Comparison of ENCODE assay signal across 13 cellular contexts in the genomic region with DNA sequence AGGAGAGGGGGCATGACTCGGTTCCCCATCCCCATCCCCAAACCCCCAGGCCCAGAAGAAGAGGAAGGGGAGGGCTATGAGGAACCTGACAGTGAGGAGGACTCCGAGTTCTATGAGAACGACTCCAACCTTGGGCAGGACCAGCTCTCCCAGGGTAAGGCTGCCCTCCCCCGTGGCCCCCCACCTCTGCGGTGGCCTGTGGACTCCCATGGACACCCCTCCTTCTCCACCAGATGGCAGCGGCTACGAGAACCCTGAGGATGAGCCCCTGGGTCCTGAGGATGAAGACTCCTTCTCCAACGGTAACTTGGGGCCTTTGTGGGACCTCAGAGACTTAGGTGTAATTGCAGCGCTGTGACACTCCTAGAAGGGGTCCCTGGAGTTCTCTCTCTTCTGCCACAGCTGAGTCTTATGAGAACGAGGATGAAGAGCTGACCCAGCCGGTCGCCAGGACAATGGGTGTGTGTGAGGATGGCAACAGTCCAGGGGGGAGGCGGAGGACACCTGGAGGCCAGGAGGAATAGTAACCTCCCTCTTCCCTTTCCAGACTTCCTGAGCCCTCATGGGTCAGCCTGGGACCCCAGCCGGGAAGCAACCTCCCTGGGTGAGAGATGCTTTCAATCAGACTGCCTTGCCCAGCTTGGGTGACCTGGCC. TPM values are rescaled to one million over a fixed set of nuclear protein-coding genes. Genes with fewer than 3 reads are reported as not detected.
DNase-seq lines count a peak whose midpoint lies in the region; ATAC-seq, FAIRE-seq and TF ChIP-seq lines count a peak whose summit lies in the region.
"Had no signal": no experiment of that assay in that cellular context is flagged by ENCODE, and none has a peak within 500 bp of the region (broad histone marks: within the 10 kb centered on the region; RNA-seq: fewer than 3 reads in every experiment).

No MANE protein-coding gene starts in this region.

- TF ChIP-seq RAD21 in K562 (CRISPR knock-in tag; conservative IDR thresholded peaks at IDR 0.05 in 1 of 2, IDR thresholded peaks at IDR 0.05 in 1 of 2) = no peak

- intact Hi-C loops in K562 (cut with micrococcal nuclease) = loop anchor here (5.0 kb wide), 1 partner anchor 55 kb away; no protein-coding TSS in a partner anchor
- intact Hi-C loops in mammary epithelial cell (cut with micrococcal nuclease) = no loop called here

- H2AFZ ChIP-seq in GM23338 = peak overlapping the region; percentile 92; the same call in 1 of the 2 replicates
- peak overlapping the region; percentile 89 for H2AFZ ChIP-seq in K562 (ENCODE audit: low read depth, low read length)
- H2AFZ ChIP-seq in osteoblast (ENCODE audit: low read length) = no peak overlapping the region
- no peak overlapping the region for H2AFZ ChIP-seq in mammary epithelial cell (ENCODE audit: low read depth, low read length)

- WGBS in K562 (ENCODE audit: insufficient coverage, low coverage, missing lambda C conversion rate) = 62% methylated on average over 12 of the region's 14 CpGs
- WGBS in mammary epithelial cell (ENCODE audit: low coverage, missing lambda C conversion rate) = 85% methylated on average over 5 of the region's 14 CpGs

- H3K27me3 Mint-ChIP-seq in GM23338 (ENCODE audit: insufficient read depth, low read depth, poor library complexity) (peaks cover 19% of the 10 kb centered on the region), HFFc6 (ENCODE audit: insufficient read depth) (peaks cover 14% of the 10 kb centered on the region)
- H3K27me3 Mint-ChIP-seq: CD4-positive, alpha-beta T cell; T-cell had no signal

- ATAC-seq in GM23338 (peak; percentile 10; the same call in 2 of the 3 replicates), K562 (0 out of 3 replicates have a peak, but pooled peaks have one; percentile 5)

- CTCF ChIA-PET in K562 (lab: Yijun Ruan, JAX; ENCODE audit: low intra/inter-chr PET ratio) (interaction anchor here (1.4 kb wide), 1 partner anchor 8 kb away, joined by 4 read pairs; no protein-coding TSS in a partner anchor), mammary epithelial cell (lab: Charles Lee; ENCODE audit: low non-redundant PET) (no interaction called here)

- TF ChIP-seq EP300 in K562 (IDR thresholded peaks at IDR 0.05; ENCODE audit: low read length) = no peak

- H3K4me1 Mint-ChIP-seq in GM23338 = peaks cover 4% of the 10 kb centered on the region; the same call in 2 of the 3 replicates
- peaks cover 9% of the 10 kb centered on the region; the same call in 1 of the 2 replicates for H3K4me1 Mint-ChIP-seq in HFFc6 (ENCODE audit: low read depth)

- peak; percentile 16 to 31; a peak in 1 of 4 replicates for TF ChIP-seq CTCF in GM23338 (conservative IDR thresholded peaks at IDR 0.05; ENCODE audit: low read depth in 2 of 2)
- peak; percentile 21; the same call in 1 of the 2 replicates for TF ChIP-seq CTCF in HFFc6 (IDR thresholded peaks at IDR 0.05)
- peak in 2 of 3 experiments; percentile 5 to 17; a peak in 1 of 6 replicates for TF ChIP-seq CTCF in K562 (IDR thresholded peaks at IDR 0.05 in 2 of 3, conservative IDR thresholded peaks at IDR 0.05 in 1 of 3; ENCODE audit: insufficient read depth in 2 of 3, low read depth in 1 of 3, low read length in 3 of 3)
- no peak for TF ChIP-seq CTCF in osteoblast (IDR thresholded peaks at IDR 0.05; ENCODE audit: extremely low read depth, low read depth, low read length)
- TF ChIP-seq CTCF in mammary epithelial cell (conservative IDR thresholded peaks at IDR 0.05 in 1 of 2, IDR thresholded peaks at IDR 0.05 in 1 of 2; ENCODE audit: extremely low read depth in 1 of 2, insufficient read depth in 1 of 2, low read depth in 1 of 2, low read length in 2 of 2) = no peak

- H3K4me1 ChIP-seq in GM23338 (ENCODE audit: insufficient read depth) (peaks cover 2% of the 10 kb centered on the region; the same call in 1 of the 2 replicates), K562 (replicated peaks in 1 of 2; ENCODE audit: control insufficient read depth in 2 of 2, insufficient read depth in 2 of 2, low read length in 2 of 2) (peaks cover 8 to 44% of the 10 kb centered on the region in 2 experiments; a peak in 4 of 5 replicates), osteoblast (ENCODE audit: insufficient read depth, low read length) (peaks cover 5% of the 10 kb centered on the region), mammary epithelial cell (ENCODE audit: insufficient read depth, low read length) (no peaks in the 10 kb centered on the region)

- H3K4me2 ChIP-seq in GM23338 = no peak overlapping the region
- no peak overlapping the region for H3K4me2 ChIP-seq in K562 (ENCODE audit: insufficient read depth, low read length)
- no peak overlapping the region for H3K4me2 ChIP-seq in osteoblast (ENCODE audit: insufficient read depth, low read length)
- no peak overlapping the region for H3K4me2 ChIP-seq in mammary epithelial cell (ENCODE audit: insufficient read depth, low read depth, low read length)

- no peaks in the 10 kb centered on the region for H3K9me3 Mint-ChIP-seq in GM23338
- no peaks in the 10 kb centered on the region for H3K9me3 Mint-ChIP-seq in HFFc6
- H3K9me3 Mint-ChIP-seq: CD4-positive, alpha-beta T cell; T-cell had no signal

- DNase-seq in GM23338 (ENCODE audit: low spot score) (no peak), HFFc6 (no peak), K562 (ENCODE audit: extremely low read depth in 1 of 4, low spot score in 3 of 4) (no peak), osteoblast (ENCODE audit: insufficient read length, low spot score, missing footprints) (peak; percentile 34), DMS 273 (lab: John Stamatoyannopoulos, UW; ENCODE audit: unreplicated experiment) (no peak), mammary epithelial cell (no peak), NCI-H187 treated with DMSO at 0.1 percent for 48 hours (lab: John Stamatoyannopoulos, UW) (no peak)
- DNase-seq: DMS79, NCI-H1417 treated with DMSO at 0.1 percent for 48 hours, NCI-H2171 had no signal

- H3K9me3 ChIP-seq in K562 (replicated peaks; ENCODE audit: control insufficient read depth, insufficient read depth, low read depth, low read length) = no peaks in the 10 kb centered on the region
- no peaks in the 10 kb centered on the region for H3K9me3 ChIP-seq in osteoblast (ENCODE audit: low read depth, low read length)
- no peaks in the 10 kb centered on the region for H3K9me3 ChIP-seq in mammary epithelial cell (replicated peaks; ENCODE audit: insufficient read depth, low read length)

- H3K36me3 ChIP-seq in GM23338 (ENCODE audit: insufficient read depth) (no peaks in the 10 kb centered on the region), K562 (ENCODE audit: control insufficient read depth, insufficient read depth, low read length) (no peaks in the 10 kb centered on the region), osteoblast (ENCODE audit: insufficient read depth, low read length) (no peaks in the 10 kb centered on the region), mammary epithelial cell (ENCODE audit: insufficient read depth, low read length) (no peaks in the 10 kb centered on the region)

- no peaks in the 10 kb centered on the region for H3K9me2 ChIP-seq in GM23338 (ENCODE audit: insufficient read depth)

- H3K27ac Mint-ChIP-seq in GM23338 = no peak overlapping the region
- H3K27ac Mint-ChIP-seq in HFFc6 = no peak overlapping the region

- no peak for FAIRE-seq in K562 (lab: Jason Lieb, UNC)

- no peaks in the 10 kb centered on the region for H3K9me1 ChIP-seq in K562 (ENCODE audit: control insufficient read depth, insufficient read depth, low read length)

- no peak for TF ChIP-seq POLR2A in K562 (conservative IDR thresholded peaks at IDR 0.05)

- H3K36me3 Mint-ChIP-seq in GM23338 (ENCODE audit: low read depth) (no peaks in the 10 kb centered on the region), HFFc6 (ENCODE audit: low read depth) (peaks cover 3% of the 10 kb centered on the region; the same call in 1 of the 2 replicates)
- H3K36me3 Mint-ChIP-seq: T-cell had no signal

- H3K4me3 Mint-ChIP-seq in GM23338 = no peak overlapping the region
- H3K4me3 Mint-ChIP-seq in HFFc6 = no peak overlapping the region

- H3K9ac ChIP-seq in K562 (ENCODE audit: insufficient read depth in 1 of 2, low read depth in 2 of 2, low read length in 2 of 2) (peak overlapping the region in 1 of 2 experiments; percentile 72; a peak in 3 of 4 replicates), mammary epithelial cell (ENCODE audit: insufficient read depth, low read length) (no peak overlapping the region)

- 0 out of 2 replicates have a peak, but pooled peaks cover 2% of the 10 kb centered on the region for H3F3A ChIP-seq in GM23338 (replicated peaks; ENCODE audit: low read depth)

- no peaks in the 10 kb centered on the region for H4K20me1 ChIP-seq in GM23338 (replicated peaks; ENCODE audit: insufficient read depth)
- H4K20me1 ChIP-seq in K562 (replicated peaks; ENCODE audit: control insufficient read depth, insufficient read depth, low read length) = no peaks in the 10 kb centered on the region
- H4K20me1 ChIP-seq in osteoblast (ENCODE audit: insufficient read depth, low read length) = no peaks in the 10 kb centered on the region
- no peaks in the 10 kb centered on the region for H4K20me1 ChIP-seq in mammary epithelial cell (ENCODE audit: insufficient read depth, low read length)

- BruUV-seq in K562 (replicated peaks; lab: Mats Ljungman, UMichigan) (no TSS peak), mammary epithelial cell (replicated peaks; lab: Mats Ljungman, UMichigan) (no TSS peak)

- POLR2A ChIA-PET in K562 (lab: Yijun Ruan, JAX) = interaction anchor here (1.2 kb wide), 1 partner anchor 97 kb away, joined by 4 read pairs; no protein-coding TSS in a partner anchor

- in situ Hi-C loops in K562 (cut with MboI) (loop anchor here (25.0 kb wide), 1 partner anchor 500 kb away; no protein-coding TSS in a partner anchor), mammary epithelial cell (cut with MboI; ENCODE audit: low sequenced_read_pairs in 2 of 2) (no loop called here)

- dilution Hi-C loops in mammary epithelial cell (cut with HindIII; ENCODE audit: low sequenced_read_pairs) = no loop called here

- H3K27ac ChIP-seq in GM23338 (ENCODE audit: low read depth) (no peak overlapping the region), K562 (ENCODE audit: extremely low read depth, low read depth, low read length) (no peak overlapping the region), osteoblast (ENCODE audit: low read depth, low read length) (no peak overlapping the region), mammary epithelial cell (ENCODE audit: insufficient read depth, low read depth, low read length) (no peak overlapping the region)

- H3K27me3 ChIP-seq in GM23338 (ENCODE audit: insufficient read depth) (no peaks in the 10 kb centered on the region), K562 (ENCODE audit: control insufficient read depth in 2 of 2, insufficient read depth in 2 of 2, low read length in 2 of 2) (no peaks in the 10 kb centered on the region), osteoblast (ENCODE audit: insufficient read depth, low read length) (no peaks in the 10 kb centered on the region), mammary epithelial cell (ENCODE audit: insufficient read depth, low read length) (no peaks in the 10 kb centered on the region)

- H3K79me2 ChIP-seq in GM23338 (replicated peaks; ENCODE audit: insufficient read depth) = no peaks in the 10 kb centered on the region
- peaks cover 9% of the 10 kb centered on the region for H3K79me2 ChIP-seq in K562 (ENCODE audit: control insufficient read depth, insufficient read depth, low read length)
- no peaks in the 10 kb centered on the region for H3K79me2 ChIP-seq in osteoblast (ENCODE audit: insufficient read depth, low read length)
- H3K79me2 ChIP-seq in mammary epithelial cell (ENCODE audit: insufficient read depth, low read length) = no peaks in the 10 kb centered on the region

- H3K4me3 ChIP-seq in GM23338 (no peak overlapping the region), K562 (no peak overlapping the region), osteoblast (ENCODE audit: insufficient read depth, low read length) (no peak overlapping the region), mammary epithelial cell (replicated peaks in 1 of 3; ENCODE audit: insufficient read depth in 1 of 3, low read depth in 2 of 3, low read length in 3 of 3) (no peak overlapping the region)

RNA-seq across cellular contexts. Expression of a gene that starts 5.6 kb away (rescaled TPM):
- total RNA-seq in GM23338 (2014; rRNA removed; shearing (Covaris generic)) = 0.83 TPM in 1 of 2 replicates, not detected in the other
- polyA plus RNA-seq in GM23338 (2016; fragmentation: Nextera tagmentation; extraction: Ambion mirVana) (1.9 and 2.3 TPM in 2 replicates), K562 (2011; rRNA removed) (1.4 and 2.1 TPM in 2 replicates), K562 (2014; fragmentation: Illumina TruSeq; extraction: Trizol) (1.3 and 3.3 TPM in 2 replicates), K562 (2014; fragmentation: Nextera tagmentation; extraction: Ambion mirVana) (under 1 TPM in 1 of 2 experiments, not detected in 1; 0.27 TPM), K562 (2014; rRNA removed) (2.6 and 4.1 TPM in 2 replicates), mammary epithelial cell (not detected)
- total RNA-seq in HFFc6 (2021; fragmentation: NEBNext Ultra II Directional; extraction: Animal tissue kit (Norgen Biotek cat#: 25700)) = not detected
- 1.8 TPM in 1 of 2 replicates, not detected in the other for total RNA-seq in K562 (2011; cell fraction: chromatin; rRNA removed; ENCODE audit: low replicate concordance)
- 1.2 and 1.8 TPM in 2 replicates for total RNA-seq in K562 (2011; cell fraction: nucleolus; rRNA removed)
- total RNA-seq in K562 (2011; cell fraction: nucleoplasm; rRNA removed) = 0.76 and 1.0 TPM in 2 replicates
- total RNA-seq in K562 (2014; rRNA removed) (2.8 and 4.0 TPM in 2 replicates), K562 (2014; rRNA removed; fragmentation: Illumina TruSeq; extraction: Trizol) (1.2 and 1.3 TPM in 2 replicates), K562 (2015; rRNA removed; fragmentation: Illumina TruSeq; extraction: Trizol) (3.3 and 4.0 TPM in 2 replicates), K562 (2021) (3.0 and 3.7 TPM in 2 replicates), osteoblast (not detected in 2 replicates), mammary epithelial cell (not detected)
- polyA plus RNA-seq in K562 (2011; cell fraction: cytosol; rRNA removed) = 4.8 and 6.7 TPM in 2 replicates
- 1.9 and 2.5 TPM in 2 replicates for polyA plus RNA-seq in K562 (2011; cell fraction: nucleus; rRNA removed)
- 4.0 and 6.3 TPM in 2 replicates for polyA plus RNA-seq in K562 (2012)
- 0.33 and 0.60 TPM in 2 replicates for polyA minus RNA-seq in K562 (2011; rRNA and poly(A)+ RNA removed)
- polyA minus RNA-seq in K562 (2011; cell fraction: cytosol; rRNA and poly(A)+ RNA removed) = 3.4 TPM in 1 of 2 replicates, not detected in the other
- polyA minus RNA-seq in K562 (2011; cell fraction: nucleus; rRNA and poly(A)+ RNA removed) = 0.40 and 1.3 TPM in 2 replicates
- polyA minus RNA-seq in mammary epithelial cell = not detected
- total RNA-seq: Right ventricle myocardium inferior had no signal

RNA-seq across cellular contexts. Expression of a gene that starts 12.3 kb away (rescaled TPM):
- total RNA-seq in GM23338 (2014; rRNA removed; shearing (Covaris generic)) = 25.2 and 27.2 TPM in 2 replicates
- polyA plus RNA-seq in GM23338 (2016; fragmentation: Nextera tagmentation; extraction: Ambion mirVana) (11.8 and 13.0 TPM in 2 replicates), K562 (2011; rRNA removed) (3.5 and 4.9 TPM in 2 replicates), K562 (2014; fragmentation: Illumina TruSeq; extraction: Trizol) (1.6 and 4.5 TPM in 2 replicates), K562 (2014; fragmentation: Nextera tagmentation; extraction: Ambion mirVana) (under 1 TPM; 0.15 to 0.20 TPM), K562 (2014; rRNA removed) (10.3 and 16.6 TPM in 2 replicates), mammary epithelial cell (11.6 TPM)
- 10 to 100 TPM; 19.8 to 24.9 (median 21.9) TPM for total RNA-seq in HFFc6 (2021; fragmentation: NEBNext Ultra II Directional; extraction: Animal tissue kit (Norgen Biotek cat#: 25700))
- 11.5 and 16.7 TPM in 2 replicates for total RNA-seq in K562 (2011; cell fraction: chromatin; rRNA removed; ENCODE audit: low replicate concordance)
- 12.7 and 13.3 TPM in 2 replicates for total RNA-seq in K562 (2011; cell fraction: nucleolus; rRNA removed)
- total RNA-seq in K562 (2011; cell fraction: nucleoplasm; rRNA removed) = 7.5 and 12.1 TPM in 2 replicates
- total RNA-seq in K562 (2014; rRNA removed) (13.4 and 14.4 TPM in 2 replicates), K562 (2014; rRNA removed; fragmentation: Illumina TruSeq; extraction: Trizol) (1.3 and 2.4 TPM in 2 replicates), K562 (2015; rRNA removed; fragmentation: Illumina TruSeq; extraction: Trizol) (10.1 and 11.0 TPM in 2 replicates), K562 (2021) (7.9 and 10.6 TPM in 2 replicates), osteoblast (27.4 and 31.5 TPM in 2 replicates), mammary epithelial cell (10 to 100 TPM; 24.2 to 25.4 TPM)
- 3.5 and 6.3 TPM in 2 replicates for polyA plus RNA-seq in K562 (2011; cell fraction: cytosol; rRNA removed)
- 8.3 and 10.7 TPM in 2 replicates for polyA plus RNA-seq in K562 (2011; cell fraction: nucleus; rRNA removed)
- polyA plus RNA-seq in K562 (2012) = 9.7 and 12.6 TPM in 2 replicates
- 2.9 and 3.5 TPM in 2 replicates for polyA minus RNA-seq in K562 (2011; rRNA and poly(A)+ RNA removed)
- 1.8 and 4.3 TPM in 2 replicates for polyA minus RNA-seq in K562 (2011; cell fraction: cytosol; rRNA and poly(A)+ RNA removed)
- polyA minus RNA-seq in K562 (2011; cell fraction: nucleus; rRNA and poly(A)+ RNA removed) = 4.1 and 4.6 TPM in 2 replicates
- polyA minus RNA-seq in mammary epithelial cell = 3.1 TPM

RNA-seq across cellular contexts. Expression of a gene that starts 13.4 kb away (rescaled TPM):
- 64.2 and 65.4 TPM in 2 replicates for total RNA-seq in GM23338 (2014; rRNA removed; shearing (Covaris generic))
- polyA plus RNA-seq in GM23338 (2016; fragmentation: Nextera tagmentation; extraction: Ambion mirVana) = 22.8 and 23.5 TPM in 2 replicates
- 10 to 100 TPM; 18.1 to 21.9 (median 19.9) TPM for total RNA-seq in HFFc6 (2021; fragmentation: NEBNext Ultra II Directional; extraction: Animal tissue kit (Norgen Biotek cat#: 25700))
- 277 and 436 TPM in 2 replicates for total RNA-seq in K562 (2011; cell fraction: chromatin; rRNA removed; ENCODE audit: low replicate concordance)
- total RNA-seq in K562 (2011; cell fraction: nucleolus; rRNA removed) = 228 and 264 TPM in 2 replicates
- total RNA-seq in K562 (2011; cell fraction: nucleoplasm; rRNA removed) = 253 and 320 TPM in 2 replicates
- 45.5 and 67.2 TPM in 2 replicates for total RNA-seq in K562 (2014; rRNA removed)
- total RNA-seq in K562 (2014; rRNA removed; fragmentation: Illumina TruSeq; extraction: Trizol) = 45.9 and 46.9 TPM in 2 replicates
- total RNA-seq in K562 (2015; rRNA removed; fragmentation: Illumina TruSeq; extraction: Trizol) = 40.6 and 41.5 TPM in 2 replicates
- total RNA-seq in K562 (2021) = 49.2 and 54.3 TPM in 2 replicates
- 100 and 106 TPM in 2 replicates for polyA plus RNA-seq in K562 (2011; rRNA removed)
- polyA plus RNA-seq in K562 (2011; cell fraction: cytosol; rRNA removed) = 49.6 and 74.5 TPM in 2 replicates
- polyA plus RNA-seq in K562 (2011; cell fraction: nucleus; rRNA removed) = 240 and 326 TPM in 2 replicates
- 40.3 and 56.4 TPM in 2 replicates for polyA plus RNA-seq in K562 (2012)
- 55.1 and 62.0 TPM in 2 replicates for polyA plus RNA-seq in K562 (2014; fragmentation: Illumina TruSeq; extraction: Trizol)
- 10 to 100 TPM; 15.6 to 16.1 TPM for polyA plus RNA-seq in K562 (2014; fragmentation: Nextera tagmentation; extraction: Ambion mirVana)
- 73.7 and 80.9 TPM in 2 replicates for polyA plus RNA-seq in K562 (2014; rRNA removed)
- polyA minus RNA-seq in K562 (2011; rRNA and poly(A)+ RNA removed) = 54.5 TPM in 2 replicates
- 15.4 and 21.7 TPM in 2 replicates for polyA minus RNA-seq in K562 (2011; cell fraction: cytosol; rRNA and poly(A)+ RNA removed)
- 70.1 and 82.0 TPM in 2 replicates for polyA minus RNA-seq in K562 (2011; cell fraction: nucleus; rRNA and poly(A)+ RNA removed)
- total RNA-seq in osteoblast = 18.1 and 20.0 TPM in 2 replicates
- total RNA-seq in mammary epithelial cell = 10 to 100 TPM; 21.5 to 59.2 TPM
- polyA plus RNA-seq in mammary epithelial cell = 43.6 TPM
- 49.7 TPM for polyA minus RNA-seq in mammary epithelial cell

RNA-seq across cellular contexts. Expression of a gene that starts 37.2 kb away (rescaled TPM):
- 30.0 and 48.5 TPM in 2 replicates for total RNA-seq in GM23338 (2014; rRNA removed; shearing (Covaris generic))
- polyA plus RNA-seq in GM23338 (2016; fragmentation: Nextera tagmentation; extraction: Ambion mirVana) (37.2 and 38.0 TPM in 2 replicates), K562 (2011; rRNA removed) (12.3 and 20.6 TPM in 2 replicates), K562 (2014; fragmentation: Illumina TruSeq; extraction: Trizol) (22.2 and 38.7 TPM in 2 replicates), K562 (2014; fragmentation: Nextera tagmentation; extraction: Ambion mirVana) (1 to 10 TPM in 1 of 2 experiments, under 1 TPM in 1; 0.58 to 2.9 TPM), K562 (2014; rRNA removed) (37.8 and 40.6 TPM in 2 replicates), mammary epithelial cell (31.4 TPM)
- total RNA-seq in HFFc6 (2021; fragmentation: NEBNext Ultra II Directional; extraction: Animal tissue kit (Norgen Biotek cat#: 25700)) = 10 to 100 TPM; 36.9 to 43.0 (median 39.9) TPM
- 27.4 and 88.8 TPM in 2 replicates for total RNA-seq in K562 (2011; cell fraction: chromatin; rRNA removed; ENCODE audit: low replicate concordance)
- 112 and 138 TPM in 2 replicates for total RNA-seq in K562 (2011; cell fraction: nucleolus; rRNA removed)
- 66.3 and 72.9 TPM in 2 replicates for total RNA-seq in K562 (2011; cell fraction: nucleoplasm; rRNA removed)
- total RNA-seq in K562 (2014; rRNA removed) (37.8 and 48.4 TPM in 2 replicates), K562 (2014; rRNA removed; fragmentation: Illumina TruSeq; extraction: Trizol) (6.2 and 9.0 TPM in 2 replicates), K562 (2015; rRNA removed; fragmentation: Illumina TruSeq; extraction: Trizol) (13.7 and 16.3 TPM in 2 replicates), K562 (2021) (64.9 and 69.8 TPM in 2 replicates), osteoblast (50.7 and 51.9 TPM in 2 replicates), mammary epithelial cell (10 to 100 TPM; 24.5 to 32.3 TPM)
- polyA plus RNA-seq in K562 (2011; cell fraction: cytosol; rRNA removed) = 18.6 and 53.9 TPM in 2 replicates
- polyA plus RNA-seq in K562 (2011; cell fraction: nucleus; rRNA removed) = 31.4 and 74.3 TPM in 2 replicates
- polyA plus RNA-seq in K562 (2012) = 47.4 and 49.1 TPM in 2 replicates
- polyA minus RNA-seq in K562 (2011; rRNA and poly(A)+ RNA removed) = 13.2 and 15.6 TPM in 2 replicates
- polyA minus RNA-seq in K562 (2011; cell fraction: cytosol; rRNA and poly(A)+ RNA removed) = 22.8 and 23.5 TPM in 2 replicates
- 7.0 and 9.0 TPM in 2 replicates for polyA minus RNA-seq in K562 (2011; cell fraction: nucleus; rRNA and poly(A)+ RNA removed)
- polyA minus RNA-seq in mammary epithelial cell = 16.7 TPM

RNA-seq across cellular contexts. Expression of a gene that starts 47.5 kb away (rescaled TPM):
- 0.19 and 2.4 TPM in 2 replicates for total RNA-seq in GM23338 (2014; rRNA removed; shearing (Covaris generic))
- polyA plus RNA-seq in GM23338 (2016; fragmentation: Nextera tagmentation; extraction: Ambion mirVana) (1.3 and 2.2 TPM in 2 replicates), K562 (2011; rRNA removed) (1.9 and 2.0 TPM in 2 replicates), K562 (2014; fragmentation: Illumina TruSeq; extraction: Trizol) (1.3 and 1.7 TPM in 2 replicates), K562 (2014; fragmentation: Nextera tagmentation; extraction: Ambion mirVana) (under 1 TPM; 0.59 to 0.63 TPM), K562 (2014; rRNA removed) (1.6 and 3.2 TPM in 2 replicates), mammary epithelial cell (1.5 TPM)
- total RNA-seq in HFFc6 (2021; fragmentation: NEBNext Ultra II Directional; extraction: Animal tissue kit (Norgen Biotek cat#: 25700)) = 1 to 10 TPM; 2.9 to 5.0 (median 4.4) TPM
- 11.1 and 32.8 TPM in 2 replicates for total RNA-seq in K562 (2011; cell fraction: chromatin; rRNA removed; ENCODE audit: low replicate concordance)
- total RNA-seq in K562 (2011; cell fraction: nucleolus; rRNA removed) = 20.5 and 21.2 TPM in 2 replicates
- total RNA-seq in K562 (2011; cell fraction: nucleoplasm; rRNA removed) = 12.8 and 19.2 TPM in 2 replicates
- total RNA-seq in K562 (2014; rRNA removed) (0.95 and 2.1 TPM in 2 replicates), K562 (2014; rRNA removed; fragmentation: Illumina TruSeq; extraction: Trizol) (0.22 and 0.40 TPM in 2 replicates), K562 (2015; rRNA removed; fragmentation: Illumina TruSeq; extraction: Trizol) (2.0 and 2.3 TPM in 2 replicates), K562 (2021) (2.9 and 4.2 TPM in 2 replicates), osteoblast (1.2 and 1.4 TPM in 2 replicates), mammary epithelial cell (1 to 10 TPM in 1 of 2 donors, under 1 TPM in 1; 0.83 to 3.1 TPM)
- polyA plus RNA-seq in K562 (2011; cell fraction: cytosol; rRNA removed) = 0.86 and 2.0 TPM in 2 replicates
- polyA plus RNA-seq in K562 (2011; cell fraction: nucleus; rRNA removed) = 22.2 and 50.9 TPM in 2 replicates
- polyA plus RNA-seq in K562 (2012) = 2.9 and 5.7 TPM in 2 replicates
- 0.24 and 0.25 TPM in 2 replicates for polyA minus RNA-seq in K562 (2011; rRNA and poly(A)+ RNA removed)
- 0.29 TPM in 1 of 2 replicates, not detected in the other for polyA minus RNA-seq in K562 (2011; cell fraction: cytosol; rRNA and poly(A)+ RNA removed)
- 2.2 and 3.0 TPM in 2 replicates for polyA minus RNA-seq in K562 (2011; cell fraction: nucleus; rRNA and poly(A)+ RNA removed)
- 1.7 TPM for polyA minus RNA-seq in mammary epithelial cell

Comparison
In these comparisons a context has a peak if more than half of its experiments do, and no peak if none do; other contexts are left out.
1. H2AFZ ChIP-seq: peak in GM23338 (single experiment) and K562 (single experiment); none in osteoblast (single experiment) and mammary epithelial cell (single experiment).
2. CTCF ChIP-seq: peak in GM23338 (2 of 2), HFFc6 (single experiment) and K562 (2 of 3); none in osteoblast (single experiment) and mammary epithelial cell (0 of 2).